27 cellular contexts compared by ENCODE assay signal in genomic region chr12:52377266-52377665, GRCh38. TPM values are rescaled to one million over a fixed set of nuclear protein-coding genes. Genes with fewer than 3 reads are reported as not detected.
DNase-seq lines count a peak whose midpoint lies in the region; ATAC-seq and TF ChIP-seq lines count a peak whose summit lies in the region.
"Had no signal": no experiment of that assay in that cellular context is flagged by ENCODE, and none has a peak within 500 bp of the region (broad histone marks: within the 10 kb centered on the region; RNA-seq: fewer than 3 reads in every experiment).

No MANE protein-coding gene starts in this region.

- H3K18ac ChIP-seq in neuronal stem cell (ENCODE audit: low read length): no peak overlapping the region

- H3K23ac ChIP-seq in neuronal stem cell (ENCODE audit: low read depth, low read length, poor library complexity): no peak overlapping the region

- no peak overlapping the region for H3K27ac Mint-ChIP-seq in stimulated activated naive CD8-positive, alpha-beta T cell treated with anti-CD3 and anti-CD28 coated beads, Interleukin-15, amount 100 ng/mL, for 72 hours
- no peak overlapping the region for H3K27ac Mint-ChIP-seq in progenitor cell of endocrine pancreas
- H3K27ac Mint-ChIP-seq in naive thymus-derived CD8-positive, alpha-beta T cell: no peak overlapping the region
- H3K27ac Mint-ChIP-seq: CD14-positive monocyte; CD4-positive, CD25-positive, alpha-beta regulatory T cell; CD8-positive, alpha-beta memory T cell had no signal

- no peak overlapping the region for H3K4me3 Mint-ChIP-seq in stimulated activated naive CD8-positive, alpha-beta T cell treated with anti-CD3 and anti-CD28 coated beads, Interleukin-15, amount 100 ng/mL, for 72 hours
- H3K4me3 Mint-ChIP-seq in progenitor cell of endocrine pancreas (ENCODE audit: low read depth): no peak overlapping the region
- no peak overlapping the region for H3K4me3 Mint-ChIP-seq in naive thymus-derived CD8-positive, alpha-beta T cell
- H3K4me3 Mint-ChIP-seq: CD14-positive monocyte; CD4-positive, alpha-beta memory T cell; CD4-positive, CD25-positive, alpha-beta regulatory T cell; CD8-positive, alpha-beta memory T cell had no signal

- H3K4me1 ChIP-seq in neuronal stem cell (ENCODE audit: control insufficient read depth in 2 of 2, insufficient read depth in 1 of 2, low read depth in 1 of 2, low read length in 2 of 2): no peaks in the 10 kb centered on the region
- H3K4me1 ChIP-seq: BE2C, BLaER1 had no signal

- H3K36me3 ChIP-seq in neuronal stem cell (replicated peaks in 1 of 2; ENCODE audit: control insufficient read depth in 2 of 2, insufficient read depth in 2 of 2, low read length in 2 of 2): no peaks in the 10 kb centered on the region
- H3K36me3 ChIP-seq: BE2C, BLaER1 had no signal

- no peak overlapping the region for H3K14ac ChIP-seq in neuronal stem cell (ENCODE audit: low read length)

- H4K8ac ChIP-seq in neuronal stem cell (ENCODE audit: low read depth, low read length): no peak overlapping the region

- no peak overlapping the region for H2BK12ac ChIP-seq in neuronal stem cell (ENCODE audit: low read length)

- POLR2A ChIA-PET in naive thymus-derived CD8-positive, alpha-beta T cell (lab: Charles Lee): no interaction called here

- H2BK5ac ChIP-seq in neuronal stem cell (ENCODE audit: low read length): no peak overlapping the region

- H3K36me3 Mint-ChIP-seq in progenitor cell of endocrine pancreas (ENCODE audit: insufficient read depth): no peaks in the 10 kb centered on the region
- H3K36me3 Mint-ChIP-seq in naive thymus-derived CD8-positive, alpha-beta T cell: no peaks in the 10 kb centered on the region
- H3K36me3 Mint-ChIP-seq: CD14-positive monocyte; CD4-positive, alpha-beta memory T cell; CD4-positive, CD25-positive, alpha-beta regulatory T cell; CD8-positive, alpha-beta memory T cell had no signal

- no peaks in the 10 kb centered on the region for H3K27me3 Mint-ChIP-seq in stimulated activated naive CD8-positive, alpha-beta T cell treated with anti-CD3 and anti-CD28 coated beads, Interleukin-15, amount 100 ng/mL, for 72 hours
- peaks cover 54% of the 10 kb centered on the region for H3K27me3 Mint-ChIP-seq in progenitor cell of endocrine pancreas
- H3K27me3 Mint-ChIP-seq in naive thymus-derived CD8-positive, alpha-beta T cell: peaks cover 4 to 20% (median 11%) of the 10 kb centered on the region in 5 donors

- no peak overlapping the region for H2BK120ac ChIP-seq in neuronal stem cell (ENCODE audit: low read depth, low read length)

- no peak for DNase-seq in stimulated activated naive CD8-positive, alpha-beta T cell treated with anti-CD3 and anti-CD28 coated beads, Interleukin-15, Interleukin-2, amounts not matched to agents 100 U/mL and 50 U/mL, for 24 hours
- no peak for DNase-seq in stimulated activated naive CD8-positive, alpha-beta T cell treated with anti-CD3 and anti-CD28 coated beads, Interleukin-15, amount 100 ng/mL, for 72 hours
- DNase-seq in neuronal stem cell (ENCODE audit: low spot score): no peak
- no peak for DNase-seq in progenitor cell of endocrine pancreas (ENCODE audit: low spot score, unreplicated experiment)
- DNase-seq in naive thymus-derived CD8-positive, alpha-beta T cell: no peak
- DNase-seq: 8988T; ACHN; BE2C; C1 segment of cervical spinal cord; CD4-positive, alpha-beta memory T cell; CD4-positive, CD25-positive, alpha-beta regulatory T cell; CD8-positive, alpha-beta memory T cell; COR-L47; DMS 273 treated with DMSO at 0.1 percent for 48 hours; DMS153; DMS53; DMS79; DND-41; EL; GDM1 had no signal

- no peak overlapping the region for H2AK5ac ChIP-seq in neuronal stem cell (ENCODE audit: low read depth, low read length)

- H3K4ac ChIP-seq in neuronal stem cell (ENCODE audit: low read length): no peak overlapping the region

- no peak overlapping the region for H4K91ac ChIP-seq in neuronal stem cell (ENCODE audit: low read depth, low read length, poor library complexity)

- H3K9me3 ChIP-seq in neuronal stem cell (replicated peaks in 1 of 2; ENCODE audit: control insufficient read depth in 2 of 2, insufficient read depth in 1 of 2, low read depth in 1 of 2, low read length in 2 of 2): no peaks in the 10 kb centered on the region
- H3K9me3 ChIP-seq: BE2C, BLaER1 had no signal

- H3K27me3 ChIP-seq in neuronal stem cell (ENCODE audit: control insufficient read depth in 3 of 3, insufficient read depth in 3 of 3, low read depth in 1 of 3, low read length in 3 of 3): no peaks in the 10 kb centered on the region
- H3K27me3 ChIP-seq: BE2C, BLaER1 had no signal

- no peak overlapping the region for H3K4me2 ChIP-seq in neuronal stem cell (ENCODE audit: insufficient read depth, low read length, poor library complexity, severe bottlenecking)
- H3K4me2 ChIP-seq: BLaER1 had no signal

- no peak overlapping the region for H3K9ac ChIP-seq in neuronal stem cell (ENCODE audit: low read depth, low read length, poor library complexity)
- H3K9ac ChIP-seq: BLaER1 had no signal

- H2BK15ac ChIP-seq in neuronal stem cell (ENCODE audit: low read length): peak overlapping the region; percentile 42

- H3K9me3 Mint-ChIP-seq in stimulated activated naive CD8-positive, alpha-beta T cell treated with anti-CD3 and anti-CD28 coated beads, Interleukin-15, amount 100 ng/mL, for 72 hours: no peaks in the 10 kb centered on the region
- H3K9me3 Mint-ChIP-seq in progenitor cell of endocrine pancreas (ENCODE audit: low read depth): no peaks in the 10 kb centered on the region
- H3K9me3 Mint-ChIP-seq in naive thymus-derived CD8-positive, alpha-beta T cell: peaks cover 0 to 7% (median 0%) of the 10 kb centered on the region in 9 donors

- no CpG with 5 or more reads among the region's 8 CpGs for WGBS in neuronal stem cell (ENCODE audit: extremely low coverage in 2 of 2, insufficient read length in 2 of 2, insufficient replicate concordance in 1 of 2), 2 donors

- no peak overlapping the region for H3K27ac ChIP-seq in neuronal stem cell (replicated peaks; ENCODE audit: low read length)
- H3K27ac ChIP-seq: BLaER1 had no signal

- no peaks in the 10 kb centered on the region for H3K79me1 ChIP-seq in neuronal stem cell (ENCODE audit: low read depth, low read length)

- peak; percentile 14 for ATAC-seq in stimulated activated naive CD8-positive, alpha-beta T cell treated with anti-CD3 and anti-CD28 coated beads, Interleukin-15, Interleukin-2, amounts not matched to agents 100 U/mL and 50 U/mL, for 24 hours
- no peak for ATAC-seq in stimulated activated naive CD8-positive, alpha-beta T cell treated with anti-CD3 and anti-CD28 coated beads, Interleukin-15, amount 100 ng/mL, for 72 hours
- ATAC-seq in naive thymus-derived CD8-positive, alpha-beta T cell: no peak
- ATAC-seq: GM12878 had no signal

- TF ChIP-seq CTCF in progenitor cell of endocrine pancreas (IDR thresholded peaks at IDR 0.05; ENCODE audit: unreplicated experiment): no peak

- H3K4me1 Mint-ChIP-seq in stimulated activated naive CD8-positive, alpha-beta T cell treated with anti-CD3 and anti-CD28 coated beads, Interleukin-15, amount 100 ng/mL, for 72 hours: peaks cover 2% of the 10 kb centered on the region
- peaks cover 5% of the 10 kb centered on the region for H3K4me1 Mint-ChIP-seq in progenitor cell of endocrine pancreas (ENCODE audit: low read depth)
- H3K4me1 Mint-ChIP-seq in naive thymus-derived CD8-positive, alpha-beta T cell: peaks cover under 1 to 7% (median 3%) of the 10 kb centered on the region in 4 donors
- H3K4me1 Mint-ChIP-seq: CD14-positive monocyte; CD4-positive, alpha-beta memory T cell; CD4-positive, CD25-positive, alpha-beta regulatory T cell had no signal

- no peak overlapping the region for H2AFZ ChIP-seq in neuronal stem cell (ENCODE audit: low read length)

- H3K4me3 ChIP-seq in neuronal stem cell (ENCODE audit: low read length in 2 of 2): no peak overlapping the region
- H3K4me3 ChIP-seq: BLaER1, GM12878 had no signal

RNA-seq across cellular contexts. Expression of gene KRT84, which starts 8.2 kb away (rescaled TPM):
- polyA plus RNA-seq in neuronal stem cell (2013, experiment 1 of 2): not detected
- polyA plus RNA-seq in neuronal stem cell (2013, experiment 2 of 2): not detected
- total RNA-seq in progenitor cell of endocrine pancreas: not detected in 2 replicates
- not detected for total RNA-seq in naive thymus-derived CD8-positive, alpha-beta T cell
- polyA plus RNA-seq in naive thymus-derived CD8-positive, alpha-beta T cell: not detected
- total RNA-seq: A673; CD4-positive, alpha-beta memory T cell; CD4-positive, CD25-positive, alpha-beta regulatory T cell; CD8-positive, alpha-beta memory T cell; Daoy; G401; GM12878 had no signal
- polyA plus RNA-seq: AG04450; CD14-positive monocyte; CD4-positive, alpha-beta memory T cell; CD4-positive, CD25-positive, alpha-beta regulatory T cell; CD8-positive, alpha-beta memory T cell; GM12878 had no signal

RNA-seq across cellular contexts. Expression of gene KRT85, which starts 10.0 kb away (rescaled TPM):
- polyA plus RNA-seq in neuronal stem cell (2013, experiment 1 of 2): not detected
- polyA plus RNA-seq in neuronal stem cell (2013, experiment 2 of 2): not detected
- not detected in 2 replicates for total RNA-seq in progenitor cell of endocrine pancreas
- total RNA-seq in naive thymus-derived CD8-positive, alpha-beta T cell: not detected
- not detected for polyA plus RNA-seq in naive thymus-derived CD8-positive, alpha-beta T cell
- total RNA-seq: A673; CD4-positive, alpha-beta memory T cell; CD4-positive, CD25-positive, alpha-beta regulatory T cell; CD8-positive, alpha-beta memory T cell; G401 had no signal
- polyA plus RNA-seq: AG04450; CD14-positive monocyte; CD4-positive, alpha-beta memory T cell; CD4-positive, CD25-positive, alpha-beta regulatory T cell; CD8-positive, alpha-beta memory T cell had no signal

RNA-seq across cellular contexts. Expression of gene KRT82, which starts 28.9 kb away (rescaled TPM):
- polyA plus RNA-seq in neuronal stem cell (2013, experiment 1 of 2): not detected
- not detected for polyA plus RNA-seq in neuronal stem cell (2013, experiment 2 of 2)
- not detected in 2 replicates for total RNA-seq in progenitor cell of endocrine pancreas
- not detected for total RNA-seq in naive thymus-derived CD8-positive, alpha-beta T cell
- not detected for polyA plus RNA-seq in naive thymus-derived CD8-positive, alpha-beta T cell
- total RNA-seq: A673; CD4-positive, alpha-beta memory T cell; CD4-positive, CD25-positive, alpha-beta regulatory T cell; CD8-positive, alpha-beta memory T cell; Daoy; G401; GM12878 had no signal
- polyA plus RNA-seq: AG04450; CD14-positive monocyte; CD4-positive, alpha-beta memory T cell; CD4-positive, CD25-positive, alpha-beta regulatory T cell; CD8-positive, alpha-beta memory T cell; GM12878 had no signal

RNA-seq across cellular contexts. Expression of gene KRT83, which starts 56.1 kb away (rescaled TPM):
- not detected for polyA plus RNA-seq in neuronal stem cell (2013, experiment 1 of 2)
- not detected for polyA plus RNA-seq in neuronal stem cell (2013, experiment 2 of 2)
- total RNA-seq in progenitor cell of endocrine pancreas: not detected in 2 replicates
- not detected for total RNA-seq in naive thymus-derived CD8-positive, alpha-beta T cell
- not detected for polyA plus RNA-seq in naive thymus-derived CD8-positive, alpha-beta T cell
- total RNA-seq: A673; CD4-positive, alpha-beta memory T cell; CD4-positive, CD25-positive, alpha-beta regulatory T cell; CD8-positive, alpha-beta memory T cell; Daoy; GM12878 had no signal
- polyA plus RNA-seq: CD14-positive monocyte; CD4-positive, alpha-beta memory T cell; CD4-positive, CD25-positive, alpha-beta regulatory T cell; CD8-positive, alpha-beta memory T cell; GM12878 had no signal

RNA-seq across cellular contexts. Expression of gene KRT75, which starts 56.9 kb away (rescaled TPM):
- not detected for polyA plus RNA-seq in neuronal stem cell (2013, experiment 1 of 2)
- polyA plus RNA-seq in neuronal stem cell (2013, experiment 2 of 2): not detected
- not detected in 2 replicates for total RNA-seq in progenitor cell of endocrine pancreas
- total RNA-seq in naive thymus-derived CD8-positive, alpha-beta T cell: not detected
- polyA plus RNA-seq in naive thymus-derived CD8-positive, alpha-beta T cell: not detected
- total RNA-seq: A673; CD4-positive, alpha-beta memory T cell; CD4-positive, CD25-positive, alpha-beta regulatory T cell; CD8-positive, alpha-beta memory T cell; GM12878 had no signal
- polyA plus RNA-seq: AG04450; CD14-positive monocyte; CD4-positive, alpha-beta memory T cell; CD4-positive, CD25-positive, alpha-beta regulatory T cell; CD8-positive, alpha-beta memory T cell; GM12878 had no signal
